Comparison of ENCODE assay signal across 11 cellular contexts in the genomic region with DNA sequence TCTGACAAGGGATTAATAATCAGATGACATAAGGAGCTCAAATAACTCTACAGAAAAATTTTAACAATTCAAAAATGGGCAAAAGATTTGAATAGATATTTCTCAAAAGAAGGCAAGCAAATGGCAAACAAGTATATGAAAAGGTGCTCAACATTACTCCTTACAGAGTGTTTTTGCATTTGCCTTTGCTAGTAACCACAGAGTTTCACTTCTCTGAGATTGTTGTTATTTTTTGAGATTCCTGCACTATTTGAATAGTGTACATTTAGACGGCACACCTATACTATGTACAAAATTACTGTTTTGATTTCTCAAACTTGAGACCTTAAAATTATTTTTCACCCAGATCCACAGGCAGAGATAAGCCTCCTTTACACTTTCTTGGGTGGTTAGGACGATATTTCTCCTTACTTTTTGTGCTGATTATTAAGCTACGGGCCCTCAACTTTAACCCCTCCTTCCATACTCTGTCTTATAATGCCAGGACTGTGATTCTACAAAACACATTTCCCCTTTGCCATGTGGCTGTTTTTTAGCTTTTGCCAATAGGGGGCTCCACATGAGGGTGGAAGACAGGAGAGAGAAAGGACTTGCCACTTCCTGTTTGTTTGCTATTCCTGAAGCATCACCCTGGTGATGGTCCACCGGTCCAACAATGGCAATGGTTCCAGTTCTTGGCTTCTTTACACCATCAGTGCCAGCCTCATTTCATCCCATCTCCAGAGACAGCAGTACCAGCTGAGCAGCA.
DNase-seq lines count a peak whose midpoint lies in the region; ATAC-seq and TF ChIP-seq lines count a peak whose summit lies in the region.
"Had no signal": no experiment of that assay in that cellular context is flagged by ENCODE, and none has a peak within 500 bp of the region (broad histone marks: within the 10 kb centered on the region; RNA-seq: fewer than 3 reads in every experiment).

No MANE protein-coding gene starts in this region.

- H3K27me3 ChIP-seq in KMS-11 (ENCODE audit: insufficient read depth, low read depth): no peaks in the 10 kb centered on the region

- ATAC-seq in GM18520 (IDR thresholded peaks at IDR 0.05; ENCODE audit: unreplicated experiment) (peak; percentile 55), memory B cell (ENCODE audit: low read depth) (peak; percentile 96), T-helper 17 cell (no peak)

- DNase-seq in HFFc6 (no peak), memory B cell (ENCODE audit: low spot score in 2 of 2) (no peak), RKO (ENCODE audit: low spot score) (no peak), NK-92 (lab: John Stamatoyannopoulos, UW; ENCODE audit: unreplicated experiment) (no peak), ecto neural progenitor cell (ENCODE audit: low spot score) (no peak), T-helper 17 cell (no peak)
- DNase-seq: KG1, SIG-M5 had no signal

- H3K9me3 Mint-ChIP-seq in HFFc6 (no peaks in the 10 kb centered on the region), memory B cell (peaks cover 2% of the 10 kb centered on the region)
- H3K9me3 Mint-ChIP-seq: activated T-helper 2 cell treated with anti-CD3 and anti-CD28 coated beads, Interferon-gamma antibody, Interleukin-2, Interleukin-4, amounts not matched to agents 10 μg/mL and 5 μg/mL and 100 μg/mL, durations not matched to agents 14 hours and 24 hours and 36 hours had no signal

- H2AFZ ChIP-seq in KMS-11 (ENCODE audit: low read depth): 0 out of 2 replicates have a peak overlapping the region, but pooled peaks have one; percentile 16

- H3K36me3 ChIP-seq in KMS-11 (ENCODE audit: insufficient read depth): no peaks in the 10 kb centered on the region

- H3K79me2 ChIP-seq in KMS-11 (ENCODE audit: insufficient read depth, low read depth): no peaks in the 10 kb centered on the region

- H3K4me3 Mint-ChIP-seq in HFFc6 (no peak overlapping the region), memory B cell (peak overlapping the region; percentile 61), T-helper 17 cell (no peak overlapping the region)

- H3K36me3 Mint-ChIP-seq in HFFc6 (ENCODE audit: low read depth) (no peaks in the 10 kb centered on the region), memory B cell (no peaks in the 10 kb centered on the region), T-helper 17 cell (ENCODE audit: low read depth) (peaks cover 2% of the 10 kb centered on the region)

- H3K4me1 Mint-ChIP-seq in HFFc6 (ENCODE audit: low read depth) (peaks cover 53% of the 10 kb centered on the region), memory B cell (peaks cover 20% of the 10 kb centered on the region), T-helper 17 cell (no peaks in the 10 kb centered on the region)

- TF ChIP-seq CTCF in HFFc6 (IDR thresholded peaks at IDR 0.05) (peak; percentile 47), KMS-11 (conservative IDR thresholded peaks at IDR 0.05; ENCODE audit: low read depth, low read length) (peak; percentile 60)

- H3K4me2 ChIP-seq in KMS-11: peak overlapping the region; percentile 8; the same call in 1 of the 2 replicates

- H3K27ac ChIP-seq in KMS-11: no peak overlapping the region

- no peak overlapping the region for H3K4me3 ChIP-seq in KMS-11 (IDR thresholded peaks at IDR 0.05; ENCODE audit: insufficient read depth, low read depth, low read length)

- H3K27ac Mint-ChIP-seq in HFFc6 (no peak overlapping the region), memory B cell (peak overlapping the region; percentile 79), T-helper 17 cell (no peak overlapping the region)
- H3K27ac Mint-ChIP-seq: activated T-helper 2 cell treated with anti-CD3 and anti-CD28 coated beads, Interferon-gamma antibody, Interleukin-2, Interleukin-4, amounts not matched to agents 10 μg/mL and 5 μg/mL and 100 μg/mL, durations not matched to agents 14 hours and 24 hours and 36 hours had no signal

- no peaks in the 10 kb centered on the region for H4K20me1 ChIP-seq in KMS-11 (ENCODE audit: insufficient read depth)

- H3K9ac ChIP-seq in KMS-11: no peak overlapping the region

- peaks cover 6% of the 10 kb centered on the region for H3K9me3 ChIP-seq in T-helper 17 cell (ENCODE audit: control insufficient read depth, low read length, poor library complexity, severe bottlenecking)

- H3K27me3 Mint-ChIP-seq in HFFc6 (ENCODE audit: insufficient read depth) (no peaks in the 10 kb centered on the region; the same call in none of the 2 replicates), memory B cell (peaks cover 3% of the 10 kb centered on the region), T-helper 17 cell (peaks cover 17% of the 10 kb centered on the region)

- H3K4me1 ChIP-seq in KMS-11 (ENCODE audit: low read depth, poor library complexity, severe bottlenecking): peaks cover 29% of the 10 kb centered on the region
